In the genomic region with DNA sequence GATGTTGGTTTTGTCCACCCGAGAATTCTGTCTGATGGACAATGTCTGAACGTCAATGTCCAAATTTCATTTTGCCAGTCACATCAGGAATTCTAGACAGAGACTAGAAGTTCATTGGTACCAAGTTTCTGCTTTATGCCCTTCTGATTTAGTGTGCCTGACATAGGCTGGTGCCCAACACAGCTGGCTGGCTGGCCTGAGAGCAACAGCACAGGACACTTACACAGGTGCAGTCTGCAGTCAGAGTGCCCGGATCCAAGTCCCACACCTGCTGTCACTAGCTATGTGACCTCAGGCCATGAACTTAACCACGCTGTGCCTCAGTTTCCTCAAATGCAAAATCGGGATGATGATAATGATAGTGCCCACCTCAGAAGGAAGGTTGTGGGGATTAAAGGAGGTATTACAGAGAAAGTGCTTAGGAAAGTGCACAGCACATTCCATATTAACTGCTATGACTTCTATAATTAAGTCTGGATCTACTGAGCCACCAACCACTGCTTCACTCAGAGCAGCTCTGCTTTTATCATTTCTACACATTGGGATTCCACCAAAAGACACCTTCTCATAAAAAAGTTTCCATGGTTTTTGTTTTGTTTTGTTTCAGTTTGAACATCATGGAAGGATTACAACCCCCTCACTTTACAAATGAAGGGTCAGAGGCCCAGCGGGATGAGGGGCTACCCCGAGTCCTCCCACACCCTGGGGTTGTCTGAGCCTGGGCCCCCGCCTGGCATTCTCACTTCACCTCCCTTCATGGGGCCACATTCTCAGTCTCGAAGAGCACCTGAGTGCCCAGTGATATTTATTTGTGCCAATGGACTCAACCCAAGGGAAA, we compare ENCODE assay signal across 14 cellular contexts.
DNase-seq lines count a peak whose midpoint lies in the region; TF ChIP-seq lines count a peak whose summit lies in the region.
"Had no signal": no experiment of that assay in that cellular context is flagged by ENCODE, and none has a peak within 500 bp of the region (broad histone marks: within the 10 kb centered on the region; RNA-seq: fewer than 3 reads in every experiment).

No MANE protein-coding gene starts in this region.

- H3K9me3 ChIP-seq in testis = no peaks in the 10 kb centered on the region

- DNase-seq in GM20000 (ENCODE audit: low spot score) = peak; percentile 22
- DNase-seq in NAMALWA (ENCODE audit: low spot score) = peak; percentile 43
- peak; percentile 24 for DNase-seq in activated naive CD4-positive, alpha-beta T cell treated with anti-CD3 and anti-CD28 coated beads, Interleukin-2, amount 50 U/mL, for 16 hours
- peak; percentile 25 to 46 for DNase-seq in stimulated activated CD8-positive, alpha-beta memory T cell treated with anti-CD3 and anti-CD28 coated beads, Interleukin-15, amount 100 ng/mL, for 48 hours (ENCODE audit: low read depth in 2 of 2)
- DNase-seq in T-helper 9 cell = no peak
- DNase-seq in GOT3 (lab: John Stamatoyannopoulos, UW) = no peak
- DNase-seq in DMS 273 (lab: John Stamatoyannopoulos, UW; ENCODE audit: unreplicated experiment) = no peak
- no peak for DNase-seq in testis
- DNase-seq: activated gamma-delta T cell, HCEC 1CT, NCI-H2081 had no signal

- H3K36me3 ChIP-seq in testis (ENCODE audit: low read depth, missing control alignments) = no peaks in the 10 kb centered on the region
- H3K36me3 ChIP-seq: thoracic aorta had no signal

- no peak for TF ChIP-seq POLR2A in testis (IDR thresholded peaks at IDR 0.05)

- TF ChIP-seq CTCF in GM20000 (IDR thresholded peaks at IDR 0.05; ENCODE audit: extremely low read depth, missing control alignments) (no peak), testis (IDR thresholded peaks at IDR 0.05) (no peak)

- H3K27ac ChIP-seq in testis = no peak overlapping the region
- H3K27ac ChIP-seq: thoracic aorta had no signal

- no peak overlapping the region for H3K4me3 ChIP-seq in testis
- H3K4me3 ChIP-seq: K562, smooth muscle cell, thoracic aorta had no signal

- H3K4me1 ChIP-seq in testis = no peaks in the 10 kb centered on the region

- intact Hi-C loops in testis (cut with DNase I; ENCODE audit: low total_unique reads) = no loop called here

- no peaks in the 10 kb centered on the region for H3K27me3 ChIP-seq in testis

- 82 to 93% methylated on average over 9 of the region's 9 CpGs for WGBS in testis, 2 donors

Comparison
In these comparisons a context has a peak if more than half of its experiments do, and no peak if none do; other contexts are left out.
1. DNase-seq: peak in GM20000 (single experiment), NAMALWA (single experiment), activated naive CD4-positive, alpha-beta T cell treated with anti-CD3 and anti-CD28 coated beads, Interleukin-2, amount 50 U/mL, for 16 hours (single experiment) and stimulated activated CD8-positive, alpha-beta memory T cell treated with anti-CD3 and anti-CD28 coated beads, Interleukin-15, amount 100 ng/mL, for 48 hours (2 of 2); none in T-helper 9 cell (single experiment), GOT3 (single experiment), DMS 273 (single experiment) and testis (single experiment).